ENCODE assay signal across 14 cellular contexts in the genomic region with DNA sequence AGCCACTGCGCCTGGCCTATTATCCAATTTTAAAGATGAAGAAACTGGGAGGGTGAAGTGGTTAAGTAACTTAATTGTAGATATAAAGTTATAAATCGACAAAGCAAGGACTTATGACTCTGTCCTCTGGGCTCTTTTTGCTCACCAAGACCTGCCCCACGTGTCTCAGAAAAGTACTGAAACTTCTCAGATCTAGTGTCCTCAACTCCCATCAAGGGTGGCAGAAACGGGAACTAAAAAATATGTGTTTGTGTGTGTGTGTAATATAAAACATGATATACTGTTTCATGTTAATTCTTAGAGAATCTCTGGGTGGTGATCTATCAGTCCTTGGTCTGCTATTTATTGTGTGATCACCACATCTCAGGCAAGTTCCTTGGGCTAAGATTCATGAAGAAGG.
A peak's percentile ranks its signal among the peaks of the same experiment; 100 is the strongest.
DNase-seq lines count a peak whose midpoint lies in the region; ATAC-seq, FAIRE-seq and TF ChIP-seq lines count a peak whose summit lies in the region.
"Had no signal": no experiment of that assay in that cellular context is flagged by ENCODE, and none has a peak within 500 bp of the region (broad histone marks: within the 10 kb centered on the region; RNA-seq: fewer than 3 reads in every experiment).

No MANE protein-coding gene starts in this region.

- H3K4me3 Mint-ChIP-seq in activated T-helper 1 cell treated with anti-CD3 and anti-CD28 coated beads, Interleukin-12 subunit alpha, Interleukin-12 subunit beta, Interleukin-2, Interleukin-4 antibody, amounts not matched to agents 30 ng/mL and 10 ng/mL and 1 ng/mL, durations not matched to agents 14 hours and 24 hours and 36 hours = peak overlapping the region; percentile 1
- H3K4me3 Mint-ChIP-seq in effector memory CD8-positive, alpha-beta T cell = no peak overlapping the region
- H3K4me3 Mint-ChIP-seq: CD4-positive, alpha-beta T cell had no signal

- H3K79me2 ChIP-seq in parathyroid adenoma = no peaks in the 10 kb centered on the region

- H3K9ac ChIP-seq in parathyroid adenoma = no peak overlapping the region

- H3K27ac Mint-ChIP-seq in activated T-helper 1 cell treated with anti-CD3 and anti-CD28 coated beads, Interleukin-12 subunit alpha, Interleukin-12 subunit beta, Interleukin-2, Interleukin-4 antibody, amounts not matched to agents 30 ng/mL and 10 ng/mL and 1 ng/mL, durations not matched to agents 14 hours and 24 hours and 36 hours = peak overlapping the region; percentile 45
- H3K27ac Mint-ChIP-seq in effector memory CD8-positive, alpha-beta T cell = no peak overlapping the region
- H3K27ac Mint-ChIP-seq: CD4-positive, alpha-beta T cell had no signal

- H3K27me3 Mint-ChIP-seq in activated T-helper 1 cell treated with anti-CD3 and anti-CD28 coated beads, Interleukin-12 subunit alpha, Interleukin-12 subunit beta, Interleukin-2, Interleukin-4 antibody, amounts not matched to agents 30 ng/mL and 10 ng/mL and 1 ng/mL, durations not matched to agents 14 hours and 24 hours and 36 hours (ENCODE audit: insufficient read depth) = peaks cover 2% of the 10 kb centered on the region
- peaks cover 0 to 8% of the 10 kb centered on the region in 2 donors for H3K27me3 Mint-ChIP-seq in effector memory CD8-positive, alpha-beta T cell
- H3K27me3 Mint-ChIP-seq: CD4-positive, alpha-beta T cell had no signal

- no peaks in the 10 kb centered on the region for H3K27me3 ChIP-seq in parathyroid adenoma (ENCODE audit: control insufficient read depth, insufficient read depth, low read length)

- no peak for TF ChIP-seq CTCF in parathyroid adenoma (IDR thresholded peaks at IDR 0.05)

- FAIRE-seq in GM12892 (lab: Jason Lieb, UNC) = peak; percentile 58

- no peak overlapping the region for H2AFZ ChIP-seq in parathyroid adenoma

- H3K4me3 ChIP-seq in parathyroid adenoma (ENCODE audit: low read depth, low read length) = no peak overlapping the region
- H3K4me3 ChIP-seq: psoas muscle had no signal

- H3K4me1 ChIP-seq in parathyroid adenoma = peaks cover 21% of the 10 kb centered on the region

- DNase-seq in GM12892 (ENCODE audit: insufficient read length) = no peak
- DNase-seq in activated T-helper 1 cell treated with anti-CD3 and anti-CD28 coated beads, Interleukin-12 subunit alpha, Interleukin-12 subunit beta, Interleukin-2, Interleukin-4 antibody, amounts not matched to agents 30 ng/mL and 10 ng/mL and 1 ng/mL, durations not matched to agents 14 hours and 24 hours and 36 hours (ENCODE audit: low spot score) = no peak
- DNase-seq in SHP77 treated with DMSO at 0.1 percent for 48 hours (lab: John Stamatoyannopoulos, UW) = no peak
- DNase-seq in effector memory CD8-positive, alpha-beta T cell = no peak
- DNase-seq in NCI-H2227 (lab: John Stamatoyannopoulos, UW; ENCODE audit: unreplicated experiment) = no peak
- DNase-seq in COLO668 (lab: John Stamatoyannopoulos, UW; ENCODE audit: unreplicated experiment) = no peak
- DNase-seq: activated CD8-positive, alpha-beta memory T cell treated with anti-CD3 and anti-CD28 coated beads, Interleukin-2, amount 50 U/mL, for 48 hours; CD4-positive, alpha-beta T cell; GDM1; NCI-H1436; NCI-H524 treated with DMSO at 0.1 percent for 48 hours; psoas muscle had no signal

- peak; percentile 39 for ATAC-seq in HG02678 (IDR thresholded peaks at IDR 0.05; ENCODE audit: unreplicated experiment)
- no peak for ATAC-seq in effector memory CD8-positive, alpha-beta T cell (replicated peaks)

- intact Hi-C loops in activated T-helper 1 cell treated with anti-CD3 and anti-CD28 coated beads, Interleukin-12 subunit alpha, Interleukin-12 subunit beta, Interleukin-2, Interleukin-4 antibody, amounts not matched to agents 30 ng/mL and 10 ng/mL and 1 ng/mL, durations not matched to agents 14 hours and 24 hours and 36 hours (cut with micrococcal nuclease) = loop anchor here (1.0 to 2.0 kb wide), 3 partner anchors 13 to 32 kb away; no protein-coding TSS in a partner anchor

- H3K27ac ChIP-seq in parathyroid adenoma = peak overlapping the region; percentile 86
- H3K27ac ChIP-seq: psoas muscle had no signal

- peaks cover 13% of the 10 kb centered on the region for H3K36me3 Mint-ChIP-seq in activated T-helper 1 cell treated with anti-CD3 and anti-CD28 coated beads, Interleukin-12 subunit alpha, Interleukin-12 subunit beta, Interleukin-2, Interleukin-4 antibody, amounts not matched to agents 30 ng/mL and 10 ng/mL and 1 ng/mL, durations not matched to agents 14 hours and 24 hours and 36 hours (ENCODE audit: low read depth)
- no peaks in the 10 kb centered on the region for H3K36me3 Mint-ChIP-seq in effector memory CD8-positive, alpha-beta T cell (ENCODE audit: insufficient read depth)

- H3K36me3 ChIP-seq in parathyroid adenoma (ENCODE audit: control insufficient read depth, insufficient read depth, low read length) = no peaks in the 10 kb centered on the region

- H3K4me2 ChIP-seq in parathyroid adenoma (ENCODE audit: low read length) = no peak overlapping the region

- H3K9me3 Mint-ChIP-seq in activated T-helper 1 cell treated with anti-CD3 and anti-CD28 coated beads, Interleukin-12 subunit alpha, Interleukin-12 subunit beta, Interleukin-2, Interleukin-4 antibody, amounts not matched to agents 30 ng/mL and 10 ng/mL and 1 ng/mL, durations not matched to agents 14 hours and 24 hours and 36 hours = no peaks in the 10 kb centered on the region
- H3K9me3 Mint-ChIP-seq in effector memory CD8-positive, alpha-beta T cell = no peaks in the 10 kb centered on the region
- H3K9me3 Mint-ChIP-seq: CD4-positive, alpha-beta T cell had no signal

- TF ChIP-seq POLR2A in GM12892 (IDR thresholded peaks at IDR 0.05; ENCODE audit: low read depth, low read length) = no peak

- H3K9me3 ChIP-seq in parathyroid adenoma (ENCODE audit: control insufficient read depth, low read length) = no peaks in the 10 kb centered on the region
- H3K9me3 ChIP-seq: psoas muscle had no signal

- peaks cover 79% of the 10 kb centered on the region for H3K4me1 Mint-ChIP-seq in activated T-helper 1 cell treated with anti-CD3 and anti-CD28 coated beads, Interleukin-12 subunit alpha, Interleukin-12 subunit beta, Interleukin-2, Interleukin-4 antibody, amounts not matched to agents 30 ng/mL and 10 ng/mL and 1 ng/mL, durations not matched to agents 14 hours and 24 hours and 36 hours (ENCODE audit: low read depth)
- H3K4me1 Mint-ChIP-seq in effector memory CD8-positive, alpha-beta T cell (ENCODE audit: low read depth in 2 of 2) = no peaks in the 10 kb centered on the region
